In genomic region chr1:244060117-244060516, GRCh38 we compare ENCODE assay signal across 23 cellular contexts. TPM values are rescaled to one million over a fixed set of nuclear protein-coding genes. Genes with fewer than 3 reads are reported as not detected.
DNase-seq lines count a peak whose midpoint lies in the region; ATAC-seq, FAIRE-seq and TF ChIP-seq lines count a peak whose summit lies in the region.
"Had no signal": no experiment of that assay in that cellular context is flagged by ENCODE, and none has a peak within 500 bp of the region (broad histone marks: within the 10 kb centered on the region; RNA-seq: fewer than 3 reads in every experiment).

No MANE protein-coding gene starts in this region.

- H3K9me1 ChIP-seq in K562 (ENCODE audit: control insufficient read depth, insufficient read depth, low read length) = no peaks in the 10 kb centered on the region

- no peaks in the 10 kb centered on the region for H3K36me3 ChIP-seq in K562 (ENCODE audit: control insufficient read depth, insufficient read depth, low read length)

- TF ChIP-seq EP300 in K562 (IDR thresholded peaks at IDR 0.05; ENCODE audit: low read length) = no peak

- FAIRE-seq in K562 (lab: Jason Lieb, UNC) = no peak
- FAIRE-seq in islet of Langerhans (lab: Jason Lieb, UNC) = peak; percentile 76
- FAIRE-seq: GM12891 had no signal

- POLR2A ChIA-PET in K562 (lab: Yijun Ruan, JAX) = interaction anchor here (0.6 to 1.1 kb wide), 2 partner anchors 17 to 24 kb away, joined by 4 to 6 read pairs; no protein-coding TSS in a partner anchor

- no peaks in the 10 kb centered on the region for H4K20me1 ChIP-seq in K562 (replicated peaks; ENCODE audit: control insufficient read depth, insufficient read depth, low read length)

- TF ChIP-seq POLR2A in K562 (conservative IDR thresholded peaks at IDR 0.05) = no peak

- TF ChIP-seq CTCF in K562 (IDR thresholded peaks at IDR 0.05 in 2 of 3, conservative IDR thresholded peaks at IDR 0.05 in 1 of 3; ENCODE audit: insufficient read depth in 2 of 3, low read depth in 1 of 3, low read length in 3 of 3) = no peak

- no peak overlapping the region for H3K9ac ChIP-seq in K562 (ENCODE audit: insufficient read depth in 1 of 2, low read depth in 2 of 2, low read length in 2 of 2)

- H3K4me1 ChIP-seq in K562 (replicated peaks in 1 of 2; ENCODE audit: control insufficient read depth in 2 of 2, insufficient read depth in 2 of 2, low read length in 2 of 2) = no peaks in the 10 kb centered on the region

- DNase-seq in ACHN = peak; percentile 18
- DNase-seq in G401 (ENCODE audit: low spot score) = peak; percentile 37
- no peak for DNase-seq in K562 (ENCODE audit: extremely low read depth in 1 of 4, low spot score in 3 of 4)
- no peak for DNase-seq in T-helper 1 cell
- DNase-seq in NAMALWA (ENCODE audit: low spot score) = no peak
- no peak for DNase-seq in caudate nucleus (lab: John Stamatoyannopoulos, UW)
- DNase-seq: BE2C; GF-D8; KBM-7; MM.1S; NCI-H1048; NCI-H1417; NCI-H1694; NCI-H2029 treated with DMSO at 0.1 percent for 48 hours; NCI-H526; NK-92 treated with Interleukin-12 subunit alpha and Interleukin-12 subunit beta, amount 100 ng/mL, for 24 hours; PC-3; SJCRH30 had no signal

- BruUV-seq in K562 (replicated peaks; lab: Mats Ljungman, UMichigan) = no TSS peak

- no peak overlapping the region for H3K4me3 ChIP-seq in K562
- H3K4me3 ChIP-seq: SJCRH30 had no signal

- H3K27me3 ChIP-seq in K562 (ENCODE audit: control insufficient read depth in 2 of 2, insufficient read depth in 2 of 2, low read length in 2 of 2) = peaks cover 11 to 14% of the 10 kb centered on the region in 2 experiments; a peak in 4 of 5 replicates
- H3K27me3 ChIP-seq: BE2C, SJCRH30 had no signal

- intact Hi-C loops in K562 (cut with micrococcal nuclease) = no loop called here

- no peaks in the 10 kb centered on the region for H3K79me2 ChIP-seq in K562 (ENCODE audit: control insufficient read depth, insufficient read depth, low read length)

- CTCF ChIA-PET in K562 (lab: Yijun Ruan, JAX; ENCODE audit: low intra/inter-chr PET ratio) = no interaction called here

- TF ChIP-seq RAD21 in K562 (CRISPR knock-in tag; conservative IDR thresholded peaks at IDR 0.05 in 1 of 2, IDR thresholded peaks at IDR 0.05 in 1 of 2) = no peak

- no peaks in the 10 kb centered on the region for H3K9me3 ChIP-seq in K562 (replicated peaks; ENCODE audit: control insufficient read depth, insufficient read depth, low read depth, low read length)
- H3K9me3 ChIP-seq: BE2C, SJCRH30 had no signal

- in situ Hi-C loops in ACHN (cut with HindIII; ENCODE audit: low pct_ligation_motif_present, low pct_unique_long_range_greater_than_20kb, low sequenced_read_pairs) (no loop called here), G401 (cut with HindIII; ENCODE audit: low sequenced_read_pairs) (no loop called here), K562 (cut with MboI) (no loop called here)

- H3K27ac ChIP-seq in K562 (ENCODE audit: extremely low read depth, low read depth, low read length) (no peak overlapping the region), caudate nucleus (ENCODE audit: low read depth, low read length) (no peak overlapping the region)
- H3K27ac ChIP-seq: SJCRH30 had no signal

- 0% methylated on average over 1 of the region's 1 CpG for WGBS in K562 (ENCODE audit: insufficient coverage, low coverage, missing lambda C conversion rate)

- H3K4me2 ChIP-seq in K562 (ENCODE audit: insufficient read depth, low read length) = no peak overlapping the region

- H2AFZ ChIP-seq in K562 (ENCODE audit: low read depth, low read length) = no peak overlapping the region

- ATAC-seq in K562 = no peak
- ATAC-seq: HCT116, PC-3, Right ventricle myocardium inferior, SK-N-SH treated with all-trans-retinoic acid at 6 μM for 48 hours had no signal

TF ChIP-seq in K562, 482 proteins besides CTCF, POLR2A, EP300 and RAD21:
- TF ChIP-seq POLR2G (IDR thresholded peaks at IDR 0.05; ENCODE audit: low read depth, low read length) (no peak), NFIC (IDR thresholded peaks at IDR 0.05) (no peak), HIVEP1 (CRISPR knock-in tag; IDR thresholded peaks at IDR 0.05) (no peak), ZBTB11 (CRISPR knock-in tag; IDR thresholded peaks at IDR 0.05) (no peak), GTF2F1 (IDR thresholded peaks at IDR 0.05; ENCODE audit: low read depth, low read length) (no peak), ARID3A (IDR thresholded peaks at IDR 0.05; ENCODE audit: borderline replicate concordance, low read depth, low read length) (no peak), CBX2 (IDR thresholded peaks at IDR 0.05; ENCODE audit: insufficient read depth, low read length, poor library complexity, severe bottlenecking) (peak; percentile 19), DACH1 (IDR thresholded peaks at IDR 0.05; ENCODE audit: partially characterized antibody) (no peak), SMARCA4 (IDR thresholded peaks at IDR 0.05) (no peak)

RNA-seq across cellular contexts. Expression of gene ZBTB18, which starts 9.0 kb away (rescaled TPM):
- 0.74 and 3.1 TPM in 2 replicates for total RNA-seq in G401 (2014; rRNA removed; shearing (Covaris generic))
- 4.1 and 7.6 TPM in 2 replicates for total RNA-seq in K562 (2011; cell fraction: chromatin; rRNA removed; ENCODE audit: low replicate concordance)
- total RNA-seq in K562 (2011; cell fraction: nucleolus; rRNA removed) = 3.3 and 4.6 TPM in 2 replicates
- 4.4 and 4.8 TPM in 2 replicates for total RNA-seq in K562 (2011; cell fraction: nucleoplasm; rRNA removed)
- 1.4 and 1.5 TPM in 2 replicates for total RNA-seq in K562 (2014; rRNA removed)
- 1.6 and 2.0 TPM in 2 replicates for total RNA-seq in K562 (2014; rRNA removed; fragmentation: Illumina TruSeq; extraction: Trizol)
- 1.6 and 1.7 TPM in 2 replicates for total RNA-seq in K562 (2015; rRNA removed; fragmentation: Illumina TruSeq; extraction: Trizol)
- total RNA-seq in K562 (2021) = 2.1 and 2.2 TPM in 2 replicates
- 2.6 TPM in 2 replicates for polyA plus RNA-seq in K562 (2011; rRNA removed)
- 1.6 and 1.8 TPM in 2 replicates for polyA plus RNA-seq in K562 (2011; cell fraction: cytosol; rRNA removed)
- 6.9 and 7.8 TPM in 2 replicates for polyA plus RNA-seq in K562 (2011; cell fraction: nucleus; rRNA removed)
- polyA plus RNA-seq in K562 (2012) = 1.3 and 1.4 TPM in 2 replicates
- polyA plus RNA-seq in K562 (2014; fragmentation: Illumina TruSeq; extraction: Trizol) = 1.6 TPM in 2 replicates
- polyA plus RNA-seq in K562 (2014; fragmentation: Nextera tagmentation; extraction: Ambion mirVana) = under 1 TPM; 0.13 to 0.24 TPM
- polyA plus RNA-seq in K562 (2014; rRNA removed) = 1.7 and 1.8 TPM in 2 replicates
- 3.7 and 4.1 TPM in 2 replicates for polyA minus RNA-seq in K562 (2011; rRNA and poly(A)+ RNA removed)
- 1.7 and 2.6 TPM in 2 replicates for polyA minus RNA-seq in K562 (2011; cell fraction: cytosol; rRNA and poly(A)+ RNA removed)
- 2.6 and 4.3 TPM in 2 replicates for polyA minus RNA-seq in K562 (2011; cell fraction: nucleus; rRNA and poly(A)+ RNA removed)

Comparison
In these comparisons a context has a peak if more than half of its experiments do, and no peak if none do; other contexts are left out.
1. DNase-seq: peak in ACHN (single experiment) and G401 (single experiment); none in K562 (0 of 4), T-helper 1 cell (0 of 5), NAMALWA (single experiment) and caudate nucleus (0 of 61).